In genomic region chr10:12319085-12319484, GRCh38 we compare ENCODE assay signal across 27 cellular contexts.
"Had no signal": no experiment of that assay in that cellular context is flagged by ENCODE, and none has a peak within 500 bp of the region (broad histone marks: within the 10 kb centered on the region; RNA-seq: fewer than 3 reads in every experiment).

No MANE protein-coding gene starts in this region.

- H3K4me2 ChIP-seq: hepatocyte, smooth muscle cell had no signal

- H3K36me3 ChIP-seq: gastroesophageal sphincter, heart left ventricle, left lung, neutrophil, pancreas, stomach, thyroid gland, vagina had no signal

- H3K79me2 ChIP-seq: hepatocyte had no signal

- H3K9me3 ChIP-seq: gastroesophageal sphincter, heart left ventricle, left lung, mucosa of descending colon, neutrophil, pancreas, stomach, thyroid gland, vagina had no signal

- FAIRE-seq: pancreas had no signal

- ATAC-seq: esophagus mucosa; gastroesophageal sphincter; heart left ventricle; left cardiac atrium; left lung; mucosa of descending colon; natural killer cell treated with Interleukin-12 subunit alpha and Interleukin-12 subunit beta and Interleukin-15 and Interleukin-18, amount 100 ng/mL, for 72 hours; pancreas; sciatic nerve had no signal

- H3K4me3 ChIP-seq: gastroesophageal sphincter, heart left ventricle, hepatocyte, left lung, mucosa of descending colon, pancreas, smooth muscle cell, stomach, thyroid gland, vagina had no signal

- DNase-seq: effector CD8-positive, alpha-beta T cell; endodermal cell; foreskin fibroblast; heart left ventricle; left cardiac atrium; left lung; mesenchymal stem cell; mucosa of descending colon; naive B cell; pancreas; stimulated activated CD4-positive, alpha-beta T cell treated with anti-CD3 and anti-CD28 coated beads, Interleukin-12 subunit alpha, Interleukin-12 subunit beta, amount 100 ng/mL, for 4 hours; stimulated activated CD4-positive, alpha-beta T cell treated with anti-CD3 and anti-CD28 coated beads, Interleukin-1b, Interleukin-23, amount 100 ng/mL, for 48 hours; stimulated activated CD4-positive, alpha-beta T cell treated with anti-CD3 and anti-CD28 coated beads, Interleukin-4, amount 100 ng/mL, for 1 hour; stimulated activated CD8-positive, alpha-beta memory T cell treated with anti-CD3 and anti-CD28 coated beads, Interleukin-4, amount 100 ng/mL, for 48 hours; stimulated activated naive CD4-positive, alpha-beta T cell treated with Interleukin-2 at 50 U/mL for 16 hours; stomach; thyroid gland; trophoblast cell had no signal

- H3K27me3 ChIP-seq: gastroesophageal sphincter, heart left ventricle, hepatocyte, left lung, pancreas, stomach, thyroid gland, vagina had no signal

- H3K27ac ChIP-seq: epithelial cell of prostate, gastroesophageal sphincter, heart left ventricle, hepatocyte, left lung, neutrophil, pancreas, stomach, thyroid gland, vagina had no signal

- H2AFZ ChIP-seq: hepatocyte had no signal

- H3K4me1 ChIP-seq: gastroesophageal sphincter, heart left ventricle, left lung, pancreas, stomach, thyroid gland, vagina had no signal
